In genomic region chr22:23082534-23083314, GRCh38 we compare ENCODE assay signal across 27 cellular contexts. TPM values are rescaled to one million over a fixed set of nuclear protein-coding genes. Genes with fewer than 3 reads are reported as not detected.
"Had no signal": no experiment of that assay in that cellular context is flagged by ENCODE, and none has a peak within 500 bp of the region (broad histone marks: within the 10 kb centered on the region; RNA-seq: fewer than 3 reads in every experiment).

No MANE protein-coding gene starts in this region.

- H3K27ac Mint-ChIP-seq: activated CD4-positive, alpha-beta memory T cell treated with anti-CD3 and anti-CD28 coated beads, Interleukin-2, amount 10 ng/mL, durations not matched to agents 7 days and 5 days; activated CD4-positive, alpha-beta T cell treated with anti-CD3 and anti-CD28 coated beads, Interleukin-2, amount 10 ng/mL, durations not matched to agents 7 days and 5 days; activated naive CD8-positive, alpha-beta T cell; activated T-cell treated with anti-CD3 and anti-CD28 coated beads, Interleukin-2, amount 50 U/mL, for 24 hours; activated T-cell treated with anti-CD3 and anti-CD28 coated beads, Interleukin-2, amount 50 U/mL, for 72 hours had no signal

- ATAC-seq: activated T-cell treated with anti-CD3 and anti-CD28 coated beads, Interleukin-2, amount 50 U/mL, for 72 hours; esophagus mucosa had no signal

- DNase-seq: activated CD4-positive, alpha-beta memory T cell treated with anti-CD3 and anti-CD28 coated beads, Interleukin-2, amount 10 ng/mL, durations not matched to agents 7 days and 5 days; activated CD4-positive, alpha-beta T cell treated with anti-CD3 and anti-CD28 coated beads for 1 hour; activated CD4-positive, alpha-beta T cell treated with anti-CD3 and anti-CD28 coated beads for 4 hours; activated CD4-positive, alpha-beta T cell treated with anti-CD3 and anti-CD28 coated beads, Interleukin-2, amount 10 ng/mL, durations not matched to agents 7 days and 5 days; activated CD4-positive, alpha-beta T cell treated with anti-CD3 and anti-CD28 coated beads, Interleukin-2, amount 50 U/mL, for 4 hours; activated CD8-positive, alpha-beta memory T cell treated with anti-CD3 and anti-CD28 coated beads, Interleukin-2, amount 50 U/mL, for 48 hours; activated effector memory CD4-positive, alpha-beta T cell treated with Interleukin-2 at 50 U/mL for 16 hours; activated gamma-delta T cell treated with Interleukin-2 at 50 U/mL for 16 hours; activated naive CD4-positive, alpha-beta T cell treated with anti-CD3 and anti-CD28 coated beads, Interleukin-2, amount 50 U/mL, for 16 hours; activated naive CD4-positive, alpha-beta T cell treated with Interleukin-2 at 50 U/mL for 16 hours; activated T-cell treated with anti-CD3 and anti-CD28 coated beads for 4 hours; activated T-cell treated with anti-CD3 and anti-CD28 coated beads, Interleukin-2, amount 50 U/mL, for 24 hours; activated T-cell treated with anti-CD3 and anti-CD28 coated beads, Interleukin-2, amount 50 U/mL, for 72 hours; amniotic stem cell; anterior cingulate cortex; caudate nucleus; effector CD8-positive, alpha-beta T cell; foreskin fibroblast; head of caudate nucleus; T-helper 2 cell had no signal

- H3K4me3 Mint-ChIP-seq: activated CD4-positive, alpha-beta memory T cell treated with anti-CD3 and anti-CD28 coated beads, Interleukin-2, amount 10 ng/mL, durations not matched to agents 7 days and 5 days; activated CD4-positive, alpha-beta T cell treated with anti-CD3 and anti-CD28 coated beads, Interleukin-2, amount 10 ng/mL, durations not matched to agents 7 days and 5 days; activated naive CD8-positive, alpha-beta T cell; activated T-cell treated with anti-CD3 and anti-CD28 coated beads, Interleukin-2, amount 50 U/mL, for 24 hours; activated T-cell treated with anti-CD3 and anti-CD28 coated beads, Interleukin-2, amount 50 U/mL, for 72 hours had no signal

- H3K36me3 Mint-ChIP-seq: activated naive CD8-positive, alpha-beta T cell had no signal

- H3K9me3 Mint-ChIP-seq: activated CD4-positive, alpha-beta memory T cell treated with anti-CD3 and anti-CD28 coated beads, Interleukin-2, amount 10 ng/mL, durations not matched to agents 7 days and 5 days; activated CD4-positive, alpha-beta T cell treated with anti-CD3 and anti-CD28 coated beads, Interleukin-2, amount 10 ng/mL, durations not matched to agents 7 days and 5 days; activated T-cell treated with anti-CD3 and anti-CD28 coated beads, Interleukin-2, amount 50 U/mL, for 24 hours; activated T-cell treated with anti-CD3 and anti-CD28 coated beads, Interleukin-2, amount 50 U/mL, for 72 hours had no signal

- H3K27me3 Mint-ChIP-seq: activated CD4-positive, alpha-beta memory T cell treated with anti-CD3 and anti-CD28 coated beads, Interleukin-2, amount 10 ng/mL, durations not matched to agents 7 days and 5 days; activated CD4-positive, alpha-beta T cell treated with anti-CD3 and anti-CD28 coated beads, Interleukin-2, amount 10 ng/mL, durations not matched to agents 7 days and 5 days; activated naive CD8-positive, alpha-beta T cell; activated T-cell treated with anti-CD3 and anti-CD28 coated beads, Interleukin-2, amount 50 U/mL, for 24 hours had no signal

- FAIRE-seq: astrocyte, colon, frontal cortex had no signal

RNA-seq across cellular contexts. Expression of gene RSPH14, which starts 59.1 kb away (rescaled TPM):
- total RNA-seq: activated CD4-positive, alpha-beta memory T cell treated with anti-CD3 and anti-CD28 coated beads, Interleukin-2, amount 10 ng/mL, durations not matched to agents 7 days and 5 days; astrocyte; chondrocyte; esophagus mucosa; T-helper 1 cell treated with Interleukin-12 subunit alpha and Interleukin-12 subunit beta and Interleukin-4 antibody, amounts not matched to agents 30 ng/mL and 1 ng/mL, for 36 hours had no signal
